ENCODE assay signal across 36 cellular contexts in genomic region chr3:37621771-37622170, GRCh38.
"Had no signal": no experiment of that assay in that cellular context is flagged by ENCODE, and none has a peak within 500 bp of the region (broad histone marks: within the 10 kb centered on the region; RNA-seq: fewer than 3 reads in every experiment).

No MANE protein-coding gene starts in this region.

- H3K27me3 ChIP-seq: adrenal gland, body of pancreas, brain microvascular endothelial cell, breast epithelium had no signal

- H3K4me1 ChIP-seq: breast epithelium had no signal

- H3K27ac ChIP-seq: adrenal gland, body of pancreas, brain microvascular endothelial cell, breast epithelium had no signal

- H3K9me3 ChIP-seq: adrenal gland, body of pancreas, breast epithelium had no signal

- DNase-seq: activated B cell treated with CpG ODN at 0.5 μM for 24 hours; activated CD4-positive, alpha-beta memory T cell treated with anti-CD3 and anti-CD28 coated beads for 36 hours; activated CD4-positive, alpha-beta T cell treated with anti-CD3 and anti-CD28 coated beads for 4 hours; activated CD4-positive, alpha-beta T cell treated with anti-CD3 and anti-CD28 coated beads, Interleukin-2, amount 10 ng/mL, durations not matched to agents 24 days and 14 days; activated CD4-positive, alpha-beta T cell treated with anti-CD3 and anti-CD28 coated beads, Interleukin-2, amount 50 U/mL, for 1 hour; activated CD4-positive, alpha-beta T cell treated with anti-CD3 and anti-CD28 coated beads, Interleukin-2, amount 50 U/mL, for 4 hours; activated CD4-positive, CD25-positive, alpha-beta regulatory T cell treated with anti-CD3 and anti-CD28 coated beads, Interleukin-2, amount 50 U/mL, for 72 hours; activated CD8-positive, alpha-beta memory T cell treated with anti-CD3 and anti-CD28 coated beads, Interleukin-2, amount 50 U/mL, for 4 hours; activated CD8-positive, alpha-beta T cell treated with anti-CD3 and anti-CD28 coated beads for 36 hours; activated effector memory CD4-positive, alpha-beta T cell treated with anti-CD3 and anti-CD28 coated beads, Interleukin-2, amount 50 U/mL, for 16 hours; activated gamma-delta T cell treated with Interleukin-2 at 50 U/mL for 16 hours; activated naive CD4-positive, alpha-beta T cell; activated naive CD4-positive, alpha-beta T cell treated with anti-CD3 and anti-CD28 coated beads for 36 hours; activated naive CD4-positive, alpha-beta T cell treated with anti-CD3 and anti-CD28 coated beads, Interleukin-2, amount 50 U/mL, for 16 hours; activated naive CD8-positive, alpha-beta T cell treated with anti-CD3 and anti-CD28 coated beads for 36 hours; activated T-cell treated with anti-CD3 and anti-CD28 coated beads for 4 hours; activated T-cell treated with anti-CD3 and anti-CD28 coated beads, Interleukin-2, amount 50 U/mL, for 1 hour; activated T-cell treated with anti-CD3 and anti-CD28 coated beads, Interleukin-2, amount 50 U/mL, for 4 hours; activated T-cell treated with anti-CD3 and anti-CD28 coated beads, Interleukin-2, amount 50 U/mL, for 72 hours; adrenal gland; amniotic stem cell; aorta; body of pancreas; brain microvascular endothelial cell; central memory CD4-positive, alpha-beta T cell; T-helper 1 cell; T-helper 2 cell; T-helper 9 cell had no signal

- H3K27me3 Mint-ChIP-seq: activated CD4-positive, alpha-beta T cell treated with anti-CD3 and anti-CD28 coated beads, Interleukin-2, amount 10 ng/mL, durations not matched to agents 24 days and 14 days; activated CD8-positive, alpha-beta T cell treated with anti-CD3 and anti-CD28 coated beads for 36 hours had no signal

- H3K36me3 ChIP-seq: adrenal gland, brain microvascular endothelial cell, breast epithelium had no signal

- H3K4me3 Mint-ChIP-seq: activated B cell treated with CpG ODN at 0.5 μM for 24 hours; activated CD4-positive, alpha-beta memory T cell treated with anti-CD3 and anti-CD28 coated beads for 36 hours; activated CD4-positive, alpha-beta T cell treated with anti-CD3 and anti-CD28 coated beads, Interleukin-2, amount 10 ng/mL, durations not matched to agents 24 days and 14 days; activated CD8-positive, alpha-beta T cell treated with anti-CD3 and anti-CD28 coated beads for 36 hours; activated naive CD4-positive, alpha-beta T cell treated with anti-CD3 and anti-CD28 coated beads for 36 hours; activated naive CD8-positive, alpha-beta T cell treated with anti-CD3 and anti-CD28 coated beads for 36 hours; activated T-cell treated with anti-CD3 and anti-CD28 coated beads, Interleukin-2, amount 50 U/mL, for 4 hours; activated T-cell treated with anti-CD3 and anti-CD28 coated beads, Interleukin-2, amount 50 U/mL, for 72 hours; activated T-helper 1 cell treated with anti-CD3 and anti-CD28 coated beads, Interleukin-12 subunit alpha, Interleukin-12 subunit beta, Interleukin-2, Interleukin-4 antibody, amounts not matched to agents 30 ng/mL and 10 ng/mL and 1 ng/mL, durations not matched to agents 14 hours and 24 hours and 36 hours; activated T-helper 17 cell treated with anti-CD3 and anti-CD28 coated beads, Interleukin-2, amount 50 U/mL, for 72 hours; T-helper 1 cell treated with Interleukin-12 subunit alpha and Interleukin-12 subunit beta and Interleukin-4 antibody, amounts not matched to agents 30 μg/mL and 1 μg/mL, for 36 hours; T-helper 2 cell treated with Interferon-gamma antibody and Interleukin-4, amounts not matched to agents 5 μg/mL and 100 μg/mL, for 36 hours had no signal

- H3K4me1 Mint-ChIP-seq: activated B cell treated with CpG ODN at 0.5 μM for 24 hours; activated naive CD8-positive, alpha-beta T cell treated with anti-CD3 and anti-CD28 coated beads for 36 hours; activated T-helper 17 cell treated with anti-CD3 and anti-CD28 coated beads, Interleukin-2, amount 50 U/mL, for 72 hours had no signal

- FAIRE-seq: astrocyte, TTC549 had no signal

- H3K36me3 Mint-ChIP-seq: activated CD4-positive, alpha-beta memory T cell treated with anti-CD3 and anti-CD28 coated beads for 36 hours; activated naive CD4-positive, alpha-beta T cell treated with anti-CD3 and anti-CD28 coated beads, Interleukin-2, amount 50 U/mL, for 72 hours; activated naive CD8-positive, alpha-beta T cell treated with anti-CD3 and anti-CD28 coated beads for 36 hours had no signal

- H3K4me3 ChIP-seq: adrenal gland, body of pancreas, breast epithelium had no signal

- H3K9me3 Mint-ChIP-seq: activated CD4-positive, alpha-beta memory T cell treated with anti-CD3 and anti-CD28 coated beads for 36 hours; activated CD4-positive, alpha-beta T cell treated with anti-CD3 and anti-CD28 coated beads, Interleukin-2, amount 10 ng/mL, durations not matched to agents 24 days and 14 days; activated CD8-positive, alpha-beta T cell treated with anti-CD3 and anti-CD28 coated beads for 36 hours; activated naive CD4-positive, alpha-beta T cell treated with anti-CD3 and anti-CD28 coated beads for 36 hours; activated naive CD8-positive, alpha-beta T cell treated with anti-CD3 and anti-CD28 coated beads for 36 hours; activated T-cell treated with anti-CD3 and anti-CD28 coated beads, Interleukin-2, amount 50 U/mL, for 4 hours; activated T-helper 1 cell treated with anti-CD3 and anti-CD28 coated beads, Interleukin-12 subunit alpha, Interleukin-12 subunit beta, Interleukin-2, Interleukin-4 antibody, amounts not matched to agents 30 ng/mL and 10 ng/mL and 1 ng/mL, durations not matched to agents 14 hours and 24 hours and 36 hours; activated T-helper 17 cell treated with anti-CD3 and anti-CD28 coated beads, Interleukin-2, amount 50 U/mL, for 72 hours; T-helper 1 cell treated with Interleukin-12 subunit alpha and Interleukin-12 subunit beta and Interleukin-4 antibody, amounts not matched to agents 30 μg/mL and 1 μg/mL, for 36 hours; T-helper 2 cell treated with Interferon-gamma antibody and Interleukin-4, amounts not matched to agents 5 μg/mL and 100 μg/mL, for 36 hours had no signal

- ATAC-seq: activated CD8-positive, alpha-beta T cell treated with anti-CD3 and anti-CD28 coated beads for 36 hours; activated naive CD4-positive, alpha-beta T cell treated with anti-CD3 and anti-CD28 coated beads, Interleukin-2, amount 50 U/mL, for 72 hours; activated T-cell treated with anti-CD3 and anti-CD28 coated beads, Interleukin-2, amount 50 U/mL, for 4 hours; activated T-cell treated with anti-CD3 and anti-CD28 coated beads, Interleukin-2, amount 50 U/mL, for 72 hours; activated T-helper 17 cell treated with anti-CD3 and anti-CD28 coated beads, Interleukin-2, amount 50 U/mL, for 72 hours; body of pancreas had no signal

- H3K27ac Mint-ChIP-seq: activated B cell treated with CpG ODN at 0.5 μM for 24 hours; activated CD4-positive, alpha-beta memory T cell treated with anti-CD3 and anti-CD28 coated beads for 36 hours; activated CD4-positive, alpha-beta T cell treated with anti-CD3 and anti-CD28 coated beads, Interleukin-2, amount 10 ng/mL, durations not matched to agents 24 days and 14 days; activated CD8-positive, alpha-beta T cell treated with anti-CD3 and anti-CD28 coated beads for 36 hours; activated naive CD4-positive, alpha-beta T cell treated with anti-CD3 and anti-CD28 coated beads for 36 hours; activated naive CD4-positive, alpha-beta T cell treated with anti-CD3 and anti-CD28 coated beads, Interleukin-2, amount 50 U/mL, for 72 hours; activated naive CD8-positive, alpha-beta T cell treated with anti-CD3 and anti-CD28 coated beads for 36 hours; activated T-cell treated with anti-CD3 and anti-CD28 coated beads, Interleukin-2, amount 50 U/mL, for 72 hours; activated T-helper 1 cell treated with anti-CD3 and anti-CD28 coated beads, Interleukin-12 subunit alpha, Interleukin-12 subunit beta, Interleukin-2, Interleukin-4 antibody, amounts not matched to agents 30 ng/mL and 10 ng/mL and 1 ng/mL, durations not matched to agents 14 hours and 24 hours and 36 hours; activated T-helper 17 cell treated with anti-CD3 and anti-CD28 coated beads, Interleukin-2, amount 50 U/mL, for 72 hours; T-helper 1 cell treated with Interleukin-12 subunit alpha and Interleukin-12 subunit beta and Interleukin-4 antibody, amounts not matched to agents 30 μg/mL and 1 μg/mL, for 36 hours; T-helper 2 cell treated with Interferon-gamma antibody and Interleukin-4, amounts not matched to agents 5 μg/mL and 100 μg/mL, for 36 hours had no signal
